Comparison of ENCODE assay signal across 8 cellular contexts in genomic region chr16:50680907-50681885, GRCh38. TPM values are rescaled to one million over a fixed set of nuclear protein-coding genes. Genes with fewer than 3 reads are reported as not detected.
DNase-seq lines count a peak whose midpoint lies in the region; ATAC-seq and TF ChIP-seq lines count a peak whose summit lies in the region.

SNX20 (minus strand) TSS chr16:50681312; CDS start chr16:50677526, 3,786 bp downstream.

- H3K9ac ChIP-seq in neuronal stem cell (ENCODE audit: low read depth, low read length, poor library complexity): no peak within 1 kb of the TSS

- peak within 1 kb of the TSS; percentile 87 for H3K4me3 Mint-ChIP-seq in activated naive CD4-positive, alpha-beta T cell treated with anti-CD3 and anti-CD28 coated beads, Interleukin-2, amount 50 U/mL, for 24 hours

- no peak within 1 kb of the TSS for H3K4ac ChIP-seq in neuronal stem cell (ENCODE audit: low read length)

- no peak within 1 kb of the TSS for H3K4me2 ChIP-seq in neuronal stem cell (ENCODE audit: insufficient read depth, low read length, poor library complexity, severe bottlenecking)

- TF ChIP-seq CTCF in RWPE2 (IDR thresholded peaks at IDR 0.05; ENCODE audit: poor library complexity, severe bottlenecking): no peak

- H3K9me3 ChIP-seq in RWPE2 (ENCODE audit: severe bottlenecking): no peaks in the 10 kb centered on the region
- H3K9me3 ChIP-seq in neuronal stem cell (replicated peaks in 1 of 2; ENCODE audit: control insufficient read depth in 2 of 2, insufficient read depth in 1 of 2, low read depth in 1 of 2, low read length in 2 of 2): no peaks in the 10 kb centered on the region

- no peak within 1 kb of the TSS for H2BK120ac ChIP-seq in neuronal stem cell (ENCODE audit: low read depth, low read length)

- H3K4me1 Mint-ChIP-seq in activated naive CD4-positive, alpha-beta T cell treated with anti-CD3 and anti-CD28 coated beads, Interleukin-2, amount 50 U/mL, for 24 hours: peaks cover 87% of the 10 kb centered on the region

- peaks cover 4% of the 10 kb centered on the region for H3K36me3 Mint-ChIP-seq in activated naive CD4-positive, alpha-beta T cell treated with anti-CD3 and anti-CD28 coated beads, Interleukin-2, amount 50 U/mL, for 24 hours

- H2AK5ac ChIP-seq in neuronal stem cell (ENCODE audit: low read depth, low read length): no peak within 1 kb of the TSS

- peak within 1 kb of the TSS; percentile 42 for H3K14ac ChIP-seq in neuronal stem cell (ENCODE audit: low read length)

- ATAC-seq in HG02678 (IDR thresholded peaks at IDR 0.05; ENCODE audit: unreplicated experiment): peak; percentile 59
- no peak for ATAC-seq in RWPE2 (ENCODE audit: low read depth)

- no peaks in the 10 kb centered on the region for H3K9me3 Mint-ChIP-seq in activated naive CD4-positive, alpha-beta T cell treated with anti-CD3 and anti-CD28 coated beads, Interleukin-2, amount 50 U/mL, for 24 hours

- no peak within 1 kb of the TSS for H2BK12ac ChIP-seq in neuronal stem cell (ENCODE audit: low read length)

- TF ChIP-seq POLR2A in GM15510 (IDR thresholded peaks at IDR 0.05; ENCODE audit: borderline replicate concordance, extremely low read depth, insufficient read length): peak; percentile 53

- H3K27me3 ChIP-seq in RWPE2 (ENCODE audit: insufficient read depth, poor library complexity, severe bottlenecking) (no peaks in the 10 kb centered on the region), neuronal stem cell (ENCODE audit: control insufficient read depth in 3 of 3, insufficient read depth in 3 of 3, low read depth in 1 of 3, low read length in 3 of 3) (no peaks in the 10 kb centered on the region)

- peak; percentile 23 for DNase-seq in RWPE2 (ENCODE audit: low spot score)
- DNase-seq in neuronal stem cell (ENCODE audit: low spot score): no peak
- DNase-seq in NCI-H1105 treated with DMSO at 0.1 percent for 48 hours (lab: John Stamatoyannopoulos, UW): no peak
- DNase-seq in middle frontal gyrus (ENCODE audit: extremely low spot score, low spot score): no peak
- DNase-seq in DMS153 (lab: John Stamatoyannopoulos, UW): no peak

- H3K36me3 ChIP-seq in RWPE2 (ENCODE audit: low read depth): no peaks in the 10 kb centered on the region
- no peaks in the 10 kb centered on the region for H3K36me3 ChIP-seq in neuronal stem cell (replicated peaks in 1 of 2; ENCODE audit: control insufficient read depth in 2 of 2, insufficient read depth in 2 of 2, low read length in 2 of 2)

- no CpG with 5 or more reads among the region's 17 CpGs for WGBS in neuronal stem cell (ENCODE audit: extremely low coverage in 2 of 2, insufficient read length in 2 of 2, insufficient replicate concordance in 1 of 2), 2 donors

- H3K27me3 Mint-ChIP-seq in activated naive CD4-positive, alpha-beta T cell treated with anti-CD3 and anti-CD28 coated beads, Interleukin-2, amount 50 U/mL, for 24 hours: no peaks in the 10 kb centered on the region

- H3K27ac ChIP-seq in RWPE2 (ENCODE audit: poor library complexity, severe bottlenecking) (no peak within 1 kb of the TSS), neuronal stem cell (replicated peaks; ENCODE audit: low read length) (no peak within 1 kb of the TSS)

- peak within 1 kb of the TSS; percentile 18 for H3K18ac ChIP-seq in neuronal stem cell (ENCODE audit: low read length)

- no peak within 1 kb of the TSS for H2BK5ac ChIP-seq in neuronal stem cell (ENCODE audit: low read length)

- H3K4me3 ChIP-seq in RWPE2 (ENCODE audit: severe bottlenecking): no peak within 1 kb of the TSS
- H3K4me3 ChIP-seq in neuronal stem cell (ENCODE audit: low read length in 2 of 2): no peak within 1 kb of the TSS

- peak within 1 kb of the TSS; percentile 16 for H3K23ac ChIP-seq in neuronal stem cell (ENCODE audit: low read depth, low read length, poor library complexity)

- no peak within 1 kb of the TSS for H2AFZ ChIP-seq in neuronal stem cell (ENCODE audit: low read length)

- no peak within 1 kb of the TSS for H4K91ac ChIP-seq in neuronal stem cell (ENCODE audit: low read depth, low read length, poor library complexity)

- H3K79me1 ChIP-seq in neuronal stem cell (ENCODE audit: low read depth, low read length): no peaks in the 10 kb centered on the region

- H3K27ac Mint-ChIP-seq in activated naive CD4-positive, alpha-beta T cell treated with anti-CD3 and anti-CD28 coated beads, Interleukin-2, amount 50 U/mL, for 24 hours: peak within 1 kb of the TSS; percentile 94

- H2BK15ac ChIP-seq in neuronal stem cell (ENCODE audit: low read length): no peak within 1 kb of the TSS

- no peak within 1 kb of the TSS for H4K8ac ChIP-seq in neuronal stem cell (ENCODE audit: low read depth, low read length)

- H3K4me1 ChIP-seq in RWPE2 (ENCODE audit: insufficient read depth, poor library complexity, severe bottlenecking) (no peaks in the 10 kb centered on the region), neuronal stem cell (ENCODE audit: control insufficient read depth in 2 of 2, insufficient read depth in 1 of 2, low read depth in 1 of 2, low read length in 2 of 2) (no peaks in the 10 kb centered on the region)

RNA-seq across cellular contexts. Expression of gene SNX20, which starts in this region (rescaled TPM):
- not detected for polyA plus RNA-seq in neuronal stem cell (2013, experiment 1 of 2)
- not detected for polyA plus RNA-seq in neuronal stem cell (2013, experiment 2 of 2)
